In the genomic region with DNA sequence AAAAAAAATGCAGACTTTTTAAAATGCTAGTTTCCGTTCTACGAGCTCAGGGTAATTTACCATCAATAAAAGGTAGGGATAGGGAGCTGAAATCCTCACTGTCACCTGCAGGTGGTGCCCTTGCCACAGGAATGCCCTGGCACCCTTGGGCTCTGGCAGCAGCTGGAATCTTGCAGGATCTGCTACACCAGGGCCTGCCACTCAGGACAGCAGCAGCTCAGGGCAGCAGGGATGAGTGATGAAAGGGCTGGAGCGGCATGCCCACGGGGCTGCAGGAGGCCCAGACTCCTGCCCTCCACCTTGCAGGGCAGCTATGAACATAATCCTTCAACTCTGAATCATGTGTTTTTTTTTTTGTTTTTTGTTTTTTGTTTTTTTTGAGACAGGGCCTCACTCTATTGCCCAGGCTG, we compare ENCODE assay signal across 8 cellular contexts. TPM values are rescaled to one million over a fixed set of nuclear protein-coding genes. Genes with fewer than 3 reads are reported as not detected.
DNase-seq lines count a peak whose midpoint lies in the region; ATAC-seq, FAIRE-seq and TF ChIP-seq lines count a peak whose summit lies in the region.

No MANE protein-coding gene starts in this region.

- H4K8ac ChIP-seq in IMR-90 (ENCODE audit: low read depth in 2 of 2, low read length in 2 of 2): no peak overlapping the region

- H2BK5ac ChIP-seq in IMR-90 (ENCODE audit: low read depth, low read length, poor library complexity, severe bottlenecking): no peak overlapping the region

- intact Hi-C loops in IMR-90 (cut with micrococcal nuclease) (loop anchor here (1.0 to 2.0 kb wide), 2 partner anchors 101 to 224 kb away; no protein-coding TSS in a partner anchor), OCI-LY7 (cut with micrococcal nuclease; ENCODE audit: unreplicated experiment) (loop anchor here (1.0 to 2.0 kb wide), 2 partner anchors 101 to 224 kb away; no protein-coding TSS in a partner anchor), natural killer cell (cut with micrococcal nuclease) (loop anchor here (1.0 kb wide), 2 partner anchors 101 to 223 kb away; no protein-coding TSS in a partner anchor)

- H3K27ac Mint-ChIP-seq in natural killer cell: no peak overlapping the region
- H3K27ac Mint-ChIP-seq in stimulated activated naive B cell treated with anti-CD40 and anti-IgM and Interleukin-4, amounts not matched to agents 10 μg/mL and 1 μg/mL and 100 μg/mL, for 72 hours: peak overlapping the region; percentile 73

- H3K4me1 Mint-ChIP-seq in natural killer cell: no peaks in the 10 kb centered on the region
- H3K4me1 Mint-ChIP-seq in stimulated activated naive B cell treated with anti-CD40 and anti-IgM and Interleukin-4, amounts not matched to agents 10 μg/mL and 1 μg/mL and 100 μg/mL, for 72 hours: peaks cover 20 to 41% of the 10 kb centered on the region in 2 donors

- no peak overlapping the region for H3K14ac ChIP-seq in IMR-90 (replicated peaks; ENCODE audit: low read depth, low read length)

- TF ChIP-seq CTCF in D721Med (IDR thresholded peaks at IDR 0.05; ENCODE audit: insufficient read depth, missing control alignments): peak; percentile 97
- peak; percentile 97 for TF ChIP-seq CTCF in IMR-90 (conservative IDR thresholded peaks at IDR 0.05; ENCODE audit: low read depth, low read length)
- peak; percentile 98 for TF ChIP-seq CTCF in OCI-LY7 (conservative IDR thresholded peaks at IDR 0.05; ENCODE audit: low read length)
- peak; percentile 86 for TF ChIP-seq CTCF in natural killer cell (IDR thresholded peaks at IDR 0.05)

- no peak overlapping the region for H3K18ac ChIP-seq in IMR-90 (ENCODE audit: low read depth, low read length)

- no peak overlapping the region for H3K23ac ChIP-seq in IMR-90 (ENCODE audit: low read depth, low read length)

- H2AK9ac ChIP-seq in IMR-90 (replicated peaks; ENCODE audit: low read depth, low read length, poor library complexity): no peak overlapping the region

- no peak overlapping the region for H4K91ac ChIP-seq in IMR-90 (ENCODE audit: insufficient read depth, low read depth, low read length)

- no peaks in the 10 kb centered on the region for H3K9me3 Mint-ChIP-seq in natural killer cell
- no peaks in the 10 kb centered on the region for H3K9me3 Mint-ChIP-seq in stimulated activated naive B cell treated with anti-CD40 and anti-IgM and Interleukin-4, amounts not matched to agents 10 μg/mL and 1 μg/mL and 100 μg/mL, for 72 hours

- H2BK120ac ChIP-seq in IMR-90 (ENCODE audit: low read depth, low read length): no peak overlapping the region

- peak; percentile 96 for ATAC-seq in IMR-90 (ENCODE audit: low read depth)
- peak; percentile 77 to 89 (median 86) for ATAC-seq in natural killer cell
- ATAC-seq in stimulated activated naive B cell treated with anti-CD40 and anti-IgM and Interleukin-4, amounts not matched to agents 10 μg/mL and 1 μg/mL and 100 μg/mL, for 72 hours (replicated peaks): peak; percentile 85 to 89
- ATAC-seq in GM18873 (IDR thresholded peaks at IDR 0.05; ENCODE audit: low FRiP score, unreplicated experiment): no peak

- H3K36me3 Mint-ChIP-seq in natural killer cell: no peaks in the 10 kb centered on the region
- peaks cover 11 to 14% of the 10 kb centered on the region in 2 donors for H3K36me3 Mint-ChIP-seq in stimulated activated naive B cell treated with anti-CD40 and anti-IgM and Interleukin-4, amounts not matched to agents 10 μg/mL and 1 μg/mL and 100 μg/mL, for 72 hours

- H2AFZ ChIP-seq in IMR-90 (replicated peaks; ENCODE audit: low read length, poor library complexity): peak overlapping the region; percentile 57
- no peak overlapping the region for H2AFZ ChIP-seq in OCI-LY7 (ENCODE audit: low read length)

- no peaks in the 10 kb centered on the region for H3K79me1 ChIP-seq in IMR-90 (ENCODE audit: low read depth in 1 of 2, low read length in 2 of 2)

- H4K20me1 ChIP-seq in IMR-90 (ENCODE audit: insufficient read depth, low read length): no peaks in the 10 kb centered on the region
- no peaks in the 10 kb centered on the region for H4K20me1 ChIP-seq in OCI-LY7 (ENCODE audit: insufficient read depth, low read length)

- H3K4me3 ChIP-seq in IMR-90 (ENCODE audit: insufficient read depth, low read depth, low read length) (no peak overlapping the region), OCI-LY7 (ENCODE audit: low read depth, low read length, poor library complexity, severe bottlenecking) (no peak overlapping the region)

- H3K4ac ChIP-seq in IMR-90 (ENCODE audit: low read depth, low read length): no peak overlapping the region

- H3K9me3 ChIP-seq in IMR-90 (ENCODE audit: control insufficient read depth, insufficient read depth, low read length): no peaks in the 10 kb centered on the region
- no peaks in the 10 kb centered on the region for H3K9me3 ChIP-seq in OCI-LY7 (ENCODE audit: low read length)

- no TSS peak for BruUV-seq in IMR-90 (replicated peaks; lab: Mats Ljungman, UMichigan)
- no TSS peak for BruUV-seq in OCI-LY7 (replicated peaks; lab: Mats Ljungman, UMichigan)

- no peak overlapping the region for H3K27ac ChIP-seq in IMR-90 (ENCODE audit: insufficient read depth, low read length)
- H3K27ac ChIP-seq in OCI-LY7 (ENCODE audit: low read depth, low read length, poor library complexity, severe bottlenecking): no peak overlapping the region

- DNase-seq in D721Med (ENCODE audit: insufficient read length, low spot score): peak; percentile 87
- peak; percentile 74 for DNase-seq in IMR-90
- peak; percentile 84 for DNase-seq in OCI-LY7 (ENCODE audit: low spot score)
- peak; percentile 87 for DNase-seq in activated CD8-positive, alpha-beta memory T cell treated with anti-CD3 and anti-CD28 coated beads, Interleukin-2, amount 50 U/mL, for 48 hours
- DNase-seq in erythroblast (lab: John Stamatoyannopoulos, UW): peak; percentile 66 to 79
- peak; percentile 66 for DNase-seq in natural killer cell
- peak; percentile 67 for DNase-seq in stimulated activated naive B cell treated with anti-CD40 and anti-IgM and Interleukin-4, amounts not matched to agents 10 μg/mL and 1 μg/mL and 100 μg/mL, for 72 hours

- no peak overlapping the region for H2BK20ac ChIP-seq in IMR-90 (ENCODE audit: low read depth, low read length)

- no peak for FAIRE-seq in D721Med (lab: Jason Lieb, UNC)

- POLR2A ChIA-PET in IMR-90 (lab: Charles Lee; ENCODE audit: unreplicated experiment) (no interaction called here), OCI-LY7 (lab: Charles Lee) (interaction anchor here (0.6 to 1.2 kb wide), 5 partner anchors 20 to 172 kb away, joined by 3 to 5 read pairs (median 4); a partner anchor contains a TSS)

- no peaks in the 10 kb centered on the region for H3K9me2 ChIP-seq in OCI-LY7 (ENCODE audit: insufficient read depth, low read length)

- H3K4me2 ChIP-seq in IMR-90 (ENCODE audit: low read depth, low read length) (no peak overlapping the region), OCI-LY7 (ENCODE audit: low read length) (no peak overlapping the region)

- H3K79me2 ChIP-seq in OCI-LY7 (ENCODE audit: insufficient read depth, low read depth, low read length): no peaks in the 10 kb centered on the region

- dilution Hi-C loops in IMR-90 (cut with HindIII; ENCODE audit: low sequenced_read_pairs, unreplicated experiment): no loop called here

- CTCF ChIA-PET in IMR-90 (lab: Yijun Ruan, JAX) (interaction anchor here (0.6 to 1.5 kb wide), 5 partner anchors 26 to 461 kb away, joined by 3 to 28 read pairs (median 3); no protein-coding TSS in a partner anchor), OCI-LY7 (lab: Charles Lee; ENCODE audit: unreplicated experiment) (interaction anchor here (0.7 to 1.0 kb wide), 3 partner anchors 98 to 239 kb away, joined by 3 read pairs; no protein-coding TSS in a partner anchor)

- no peak overlapping the region for H3K4me3 Mint-ChIP-seq in natural killer cell
- H3K4me3 Mint-ChIP-seq in stimulated activated naive B cell treated with anti-CD40 and anti-IgM and Interleukin-4, amounts not matched to agents 10 μg/mL and 1 μg/mL and 100 μg/mL, for 72 hours: no peak overlapping the region

- no peak overlapping the region for H3K9ac ChIP-seq in IMR-90 (ENCODE audit: low read depth, low read length)

- no CpG with 5 or more reads among the region's 4 CpGs for WGBS in IMR-90 (ENCODE audit: extremely low coverage in 2 of 2, insufficient read length in 1 of 2), 2 experiments

- no peaks in the 10 kb centered on the region for H3K9me1 ChIP-seq in IMR-90 (ENCODE audit: insufficient read depth, low read length)

- peaks cover 24% of the 10 kb centered on the region for H3K27me3 ChIP-seq in IMR-90 (ENCODE audit: control insufficient read depth, insufficient read depth, low read length)

- no peak overlapping the region for H2BK15ac ChIP-seq in IMR-90 (ENCODE audit: low read depth, low read length)

- H3K4me1 ChIP-seq in IMR-90 (ENCODE audit: control insufficient read depth, insufficient read depth, low read length) (no peaks in the 10 kb centered on the region), OCI-LY7 (ENCODE audit: insufficient read depth, low read length, poor library complexity, severe bottlenecking) (peaks cover 23% of the 10 kb centered on the region)

- in situ Hi-C loops in IMR-90 (cut with MboI; ENCODE audit: low sequenced_read_pairs): loop anchor here (5.0 kb wide), 1 partner anchor 99 kb away; no protein-coding TSS in a partner anchor

- no peak overlapping the region for H2AK5ac ChIP-seq in IMR-90 (ENCODE audit: low read depth, low read length)

- H3K27me3 Mint-ChIP-seq in natural killer cell (ENCODE audit: low read depth in 2 of 2): peaks cover 0 to 2% of the 10 kb centered on the region in 2 donors
- no peaks in the 10 kb centered on the region for H3K27me3 Mint-ChIP-seq in stimulated activated naive B cell treated with anti-CD40 and anti-IgM and Interleukin-4, amounts not matched to agents 10 μg/mL and 1 μg/mL and 100 μg/mL, for 72 hours

- no peak overlapping the region for H3K56ac ChIP-seq in IMR-90 (ENCODE audit: extremely low read depth, insufficient read depth, low read length)

- peak; percentile 99 for TF ChIP-seq RAD21 in IMR-90 (IDR thresholded peaks at IDR 0.05; ENCODE audit: low read length)

- no peak overlapping the region for H4K5ac ChIP-seq in IMR-90 (ENCODE audit: low read depth, low read length)

- H3K36me3 ChIP-seq in IMR-90 (ENCODE audit: control insufficient read depth, insufficient read depth, low read length) (no peaks in the 10 kb centered on the region), OCI-LY7 (ENCODE audit: insufficient read depth, low read length) (no peaks in the 10 kb centered on the region)

- TF ChIP-seq POLR2A in IMR-90 (IDR thresholded peaks at IDR 0.05; ENCODE audit: low read depth, low read length): no peak
- no peak for TF ChIP-seq POLR2A in erythroblast (IDR thresholded peaks at IDR 0.05; ENCODE audit: low read length)

TF ChIP-seq in IMR-90, 13 proteins besides CTCF, POLR2A, EP300 and RAD21 (continues in another document):
- TF ChIP-seq MXI1 (IDR thresholded peaks at IDR 0.05; ENCODE audit: borderline replicate concordance, low read depth, low read length) (no peak), MAZ (IDR thresholded peaks at IDR 0.05; ENCODE audit: borderline replicate concordance, low read depth, low read length) (0 out of 2 replicates have a peak, but pooled peaks have one; percentile 21)

RNA-seq across cellular contexts. Expression of a gene that starts 54.0 kb away (rescaled TPM):
- total RNA-seq in IMR-90 (2012; rRNA removed): under 0.01 TPM in 2 replicates
- polyA plus RNA-seq in IMR-90 (2012; rRNA removed): 0.19 and 0.21 TPM in 2 replicates
- 0.29 and 0.43 TPM in 2 replicates for polyA plus RNA-seq in IMR-90 (2012; cell fraction: cytosol; rRNA removed)
- 0.37 and 0.46 TPM in 2 replicates for polyA plus RNA-seq in IMR-90 (2012; cell fraction: nucleus; rRNA removed; ENCODE audit: low replicate concordance)
- 14.2 and 15.3 TPM in 2 replicates for total RNA-seq in OCI-LY7 (2014; rRNA removed; shearing (Covaris generic))
- total RNA-seq in OCI-LY7 (2022): 13.9 and 15.6 TPM in 2 replicates
- total RNA-seq in natural killer cell: 1 to 10 TPM in 2 of 3 donors, under 1 TPM in 1; 0.75 to 4.8 (median 1.5) TPM
